1 cellular context compared by ENCODE assay signal in genomic region chr6:136655251-136656014, GRCh38.
TF ChIP-seq lines count a peak whose summit lies in the region.

No MANE protein-coding gene starts in this region.

TF ChIP-seq in WTC11, 78 proteins besides CTCF, POLR2A, EP300 and RAD21 (continued from another document):
- TF ChIP-seq FOXP4 (CRISPR knock-in tag; IDR thresholded peaks at IDR 0.05) (no peak), ZBTB21 (CRISPR knock-in tag; IDR thresholded peaks at IDR 0.05; ENCODE audit: borderline replicate concordance) (no peak), ZNF263 (CRISPR knock-in tag; IDR thresholded peaks at IDR 0.05; ENCODE audit: low read depth) (no peak)
